ENCODE assay signal across 21 cellular contexts in the genomic region with DNA sequence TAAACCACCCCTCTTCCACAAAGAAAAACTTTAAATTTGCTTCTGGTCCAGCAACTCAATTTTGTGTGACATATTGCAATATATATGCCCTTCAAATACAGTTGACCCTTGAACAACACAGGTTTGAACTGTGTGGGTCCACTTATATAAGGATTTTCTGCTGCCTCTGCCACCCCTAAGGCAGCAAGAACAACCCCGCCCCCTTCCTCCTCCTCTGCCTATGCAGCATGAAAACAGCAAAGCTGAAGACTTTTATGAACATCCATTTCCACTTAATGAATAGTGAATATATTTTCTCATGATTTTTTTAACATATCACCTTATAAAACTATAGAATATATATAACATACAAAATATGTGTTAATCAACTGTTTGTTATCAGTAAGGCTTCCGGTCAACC.
"Had no signal": no experiment of that assay in that cellular context is flagged by ENCODE, and none has a peak within 500 bp of the region (broad histone marks: within the 10 kb centered on the region; RNA-seq: fewer than 3 reads in every experiment).

No MANE protein-coding gene starts in this region.

- FAIRE-seq: endometrium, frontal cortex, kidney, TTC549 had no signal

- H3K9me3 Mint-ChIP-seq: activated B cell treated with CpG ODN at 0.5 μM for 24 hours; central memory CD8-positive, alpha-beta T cell; mesothelial cell of epicardium; neural crest cell; T-helper 1 cell treated with Interleukin-12 subunit alpha and Interleukin-12 subunit beta and Interleukin-4 antibody, amounts not matched to agents 30 μg/mL and 1 μg/mL, for 36 hours; type B pancreatic cell had no signal

- H3K9me3 ChIP-seq: colonic mucosa, heart left ventricle, prostate gland, right atrium auricular region, stomach had no signal

- H3K27ac Mint-ChIP-seq: activated B cell treated with CpG ODN at 0.5 μM for 24 hours; mesothelial cell of epicardium; T-helper 1 cell treated with Interleukin-12 subunit alpha and Interleukin-12 subunit beta and Interleukin-4 antibody, amounts not matched to agents 30 μg/mL and 1 μg/mL, for 36 hours; type B pancreatic cell had no signal

- H3K27me3 Mint-ChIP-seq: activated B cell treated with CpG ODN at 0.5 μM for 24 hours; central memory CD8-positive, alpha-beta T cell; type B pancreatic cell had no signal

- H3K4me1 ChIP-seq: colonic mucosa, prostate gland had no signal

- DNase-seq: activated B cell treated with CpG ODN at 0.5 μM for 24 hours; activated CD8-positive, alpha-beta memory T cell treated with anti-CD3 and anti-CD28 coated beads, Interleukin-2, amount 50 U/mL, for 4 hours; activated T-cell treated with anti-CD3 and anti-CD28 coated beads, Interleukin-2, amount 50 U/mL, for 48 hours; aorta; brain microvascular endothelial cell; colonic mucosa; heart left ventricle; kidney; stomach had no signal

- H3K4me3 ChIP-seq: colonic mucosa, heart left ventricle, lung, prostate gland, right atrium auricular region, stomach had no signal

- H3K27me3 ChIP-seq: brain microvascular endothelial cell, colonic mucosa, heart left ventricle, right atrium auricular region, stomach had no signal

- H3K36me3 ChIP-seq: brain microvascular endothelial cell, colonic mucosa, heart left ventricle, prostate gland, right atrium auricular region, stomach had no signal

- H3K27ac ChIP-seq: brain microvascular endothelial cell, colonic mucosa, heart left ventricle, prostate gland, right atrium auricular region, stomach had no signal

- ATAC-seq: heart left ventricle, left lobe of liver had no signal

- H3K4me3 Mint-ChIP-seq: activated B cell treated with CpG ODN at 0.5 μM for 24 hours; central memory CD8-positive, alpha-beta T cell; mesothelial cell of epicardium; neural crest cell; T-helper 1 cell treated with Interleukin-12 subunit alpha and Interleukin-12 subunit beta and Interleukin-4 antibody, amounts not matched to agents 30 μg/mL and 1 μg/mL, for 36 hours; type B pancreatic cell had no signal
